ENCODE assay signal across 8 cellular contexts in the genomic region with DNA sequence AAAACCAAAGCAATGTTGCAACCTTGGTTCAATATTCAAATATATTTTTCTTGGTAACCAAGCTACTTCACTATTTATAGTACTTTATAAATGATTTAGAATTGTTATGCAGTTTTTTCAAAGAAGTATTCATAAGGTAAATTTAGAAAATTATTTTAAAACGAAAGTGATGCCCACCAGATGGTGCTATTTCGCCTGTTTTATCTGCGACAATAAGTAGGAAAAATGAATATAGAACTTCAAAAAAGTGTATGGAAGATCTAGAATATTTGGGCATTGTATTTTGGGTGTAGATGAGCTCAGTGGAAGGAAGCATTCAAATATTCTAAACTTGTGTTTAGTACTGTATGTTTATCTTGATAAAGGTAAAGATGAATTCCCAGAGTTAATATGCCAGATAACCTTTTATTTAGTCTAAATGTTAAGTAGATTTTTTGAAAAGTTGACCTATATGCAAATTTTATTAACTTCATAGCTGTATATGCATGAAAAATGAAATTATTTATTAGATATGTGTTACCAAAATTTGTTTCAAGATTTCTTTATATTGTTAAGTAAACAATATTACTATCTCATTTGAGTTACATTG.
DNase-seq lines count a peak whose midpoint lies in the region; ATAC-seq and TF ChIP-seq lines count a peak whose summit lies in the region.

No MANE protein-coding gene starts in this region.

- H3K36me3 ChIP-seq in neural progenitor cell, result no peaks in the 10 kb centered on the region
- H3K36me3 ChIP-seq in sigmoid colon, result peaks cover 0 to 10% (median 0%) of the 10 kb centered on the region in 4 donors

- H3K79me2 ChIP-seq in neural progenitor cell (ENCODE audit: low read depth), result no peaks in the 10 kb centered on the region

- no peak for TF ChIP-seq POLR2A in sigmoid colon (IDR thresholded peaks at IDR 0.05)

- peak; percentile 31 for TF ChIP-seq CTCF in AG09319 (IDR thresholded peaks at IDR 0.05; ENCODE audit: low read depth, low read length)
- TF ChIP-seq CTCF in neural progenitor cell (IDR thresholded peaks at IDR 0.05), result peak; percentile 71
- peak in 2 of 4 experiments; percentile 27 to 46 for TF ChIP-seq CTCF in sigmoid colon (IDR thresholded peaks at IDR 0.05)

- intact Hi-C loops in sigmoid colon (cut with DNase I), result loop anchor here (1.0 to 2.0 kb wide), 2 partner anchors 857 to 992 kb away; no protein-coding TSS in a partner anchor

- TF ChIP-seq EP300 in sigmoid colon (IDR thresholded peaks at IDR 0.05), result no peak

- H3K4me1 ChIP-seq in neural progenitor cell, result no peaks in the 10 kb centered on the region
- no peaks in the 10 kb centered on the region for H3K4me1 ChIP-seq in sigmoid colon

- peaks cover 3% of the 10 kb centered on the region for H3K9me3 Mint-ChIP-seq in neural progenitor cell

- H3F3A ChIP-seq in neural progenitor cell (ENCODE audit: low read depth), result no peaks in the 10 kb centered on the region

- H3K9me3 ChIP-seq in neural progenitor cell (ENCODE audit: low read depth) (no peaks in the 10 kb centered on the region), sigmoid colon (no peaks in the 10 kb centered on the region)

- no peak overlapping the region for H3K9ac ChIP-seq in neural progenitor cell

- no peaks in the 10 kb centered on the region for H3K27me3 ChIP-seq in neural progenitor cell
- H3K27me3 ChIP-seq in sigmoid colon, result no peaks in the 10 kb centered on the region

- DNase-seq in AG09319 (ENCODE audit: extremely low read depth, low read depth) (peak; percentile 34), EL (peak; percentile 48), NCI-H69 (lab: John Stamatoyannopoulos, UW) (peak; percentile 59), dedifferentiated amniotic fluid mesenchymal stem cell (ENCODE audit: extremely low spot score) (peak; percentile 65), neural progenitor cell (ENCODE audit: low spot score) (peak; percentile 46), sigmoid colon (no peak)
- DNase-seq in stimulated activated CD4-positive, alpha-beta T cell treated with anti-CD3 and anti-CD28 coated beads, Interleukin-12 subunit alpha, Interleukin-12 subunit beta, amount 100 ng/mL, for 4 hours, result no peak

- peaks cover 8% of the 10 kb centered on the region for H3K36me3 Mint-ChIP-seq in neural progenitor cell

- H2AFZ ChIP-seq in neural progenitor cell (replicated peaks), result no peak overlapping the region

- H3K4me1 Mint-ChIP-seq in neural progenitor cell, result no peaks in the 10 kb centered on the region

- H3K27me3 Mint-ChIP-seq in neural progenitor cell (ENCODE audit: insufficient read depth, low read depth), result no peaks in the 10 kb centered on the region

- H4K20me1 ChIP-seq in neural progenitor cell (ENCODE audit: low read depth), result no peaks in the 10 kb centered on the region

- no peak overlapping the region for H3K27ac Mint-ChIP-seq in neural progenitor cell

- no peak overlapping the region for H3K4me2 ChIP-seq in neural progenitor cell

- WGBS in sigmoid colon, 2 donors, result 5 to 6% methylated on average over 3 of the region's 3 CpGs

- no peak overlapping the region for H3K27ac ChIP-seq in neural progenitor cell
- H3K27ac ChIP-seq in sigmoid colon, result no peak overlapping the region

- ATAC-seq in HG03565 (IDR thresholded peaks at IDR 0.05; ENCODE audit: unreplicated experiment), result no peak

- H3K4me3 Mint-ChIP-seq in neural progenitor cell, result no peak overlapping the region

- H3K4me3 ChIP-seq in neural progenitor cell (no peak overlapping the region), sigmoid colon (no peak overlapping the region)

Comparison
In these comparisons a context has a peak if more than half of its experiments do, and no peak if none do; other contexts are left out.
1. DNase-seq: peak in AG09319 (single experiment), EL (single experiment), NCI-H69 (single experiment), dedifferentiated amniotic fluid mesenchymal stem cell (single experiment) and neural progenitor cell (single experiment); none in sigmoid colon (single experiment) and stimulated activated CD4-positive, alpha-beta T cell treated with anti-CD3 and anti-CD28 coated beads, Interleukin-12 subunit alpha, Interleukin-12 subunit beta, amount 100 ng/mL, for 4 hours (single experiment).